Comparison of ENCODE assay signal across 18 cellular contexts in genomic region chr5:176642675-176643490, GRCh38. TPM values are rescaled to one million over a fixed set of nuclear protein-coding genes. Genes with fewer than 3 reads are reported as not detected.
DNase-seq lines count a peak whose midpoint lies in the region; ATAC-seq, FAIRE-seq and TF ChIP-seq lines count a peak whose summit lies in the region.
"Had no signal": no experiment of that assay in that cellular context is flagged by ENCODE, and none has a peak within 500 bp of the region (broad histone marks: within the 10 kb centered on the region; RNA-seq: fewer than 3 reads in every experiment).

No MANE protein-coding gene starts in this region.

- H3K27ac Mint-ChIP-seq in stimulated activated effector memory CD8-positive, alpha-beta T cell treated with anti-CD3 and anti-CD28 coated beads, Interleukin-12 subunit alpha, Interleukin-12 subunit beta, amount 100 ng/mL, for 72 hours = peak overlapping the region; percentile 80
- H3K27ac Mint-ChIP-seq: CD4-positive, alpha-beta memory T cell; IgD-negative memory B cell had no signal

- H3K79me2 ChIP-seq in K562 (ENCODE audit: control insufficient read depth, insufficient read depth, low read length) = peaks cover 6% of the 10 kb centered on the region

- POLR2A ChIA-PET in K562 (lab: Yijun Ruan, JAX) = interaction anchor here (0.6 to 0.7 kb wide), 2 partner anchors 70 to 190 kb away, joined by 3 read pairs; no protein-coding TSS in a partner anchor

- peaks cover 4% of the 10 kb centered on the region for H3K36me3 Mint-ChIP-seq in stimulated activated effector memory CD8-positive, alpha-beta T cell treated with anti-CD3 and anti-CD28 coated beads, Interleukin-12 subunit alpha, Interleukin-12 subunit beta, amount 100 ng/mL, for 72 hours

- 47% methylated on average over 8 of the region's 15 CpGs for WGBS in K562 (ENCODE audit: insufficient coverage, low coverage, missing lambda C conversion rate)

- TF ChIP-seq RAD21 in K562 (CRISPR knock-in tag; conservative IDR thresholded peaks at IDR 0.05 in 1 of 2, IDR thresholded peaks at IDR 0.05 in 1 of 2) = no peak

- H3K4me1 Mint-ChIP-seq in stimulated activated effector memory CD8-positive, alpha-beta T cell treated with anti-CD3 and anti-CD28 coated beads, Interleukin-12 subunit alpha, Interleukin-12 subunit beta, amount 100 ng/mL, for 72 hours = peaks cover 24% of the 10 kb centered on the region

- no peak overlapping the region for H3K4me2 ChIP-seq in K562 (ENCODE audit: insufficient read depth, low read length)
- H3K4me2 ChIP-seq: SK-N-SH had no signal

- no peak overlapping the region for H2AFZ ChIP-seq in K562 (ENCODE audit: low read depth, low read length)

- 0 out of 4 replicates have a peak overlapping the region, but pooled peaks of 1 of the 2 experiments have one; percentile 54 for H3K9ac ChIP-seq in K562 (ENCODE audit: insufficient read depth in 1 of 2, low read depth in 2 of 2, low read length in 2 of 2)
- H3K9ac ChIP-seq: SK-N-SH had no signal

- H3K36me3 ChIP-seq in K562 (ENCODE audit: control insufficient read depth, insufficient read depth, low read length) = no peaks in the 10 kb centered on the region
- H3K36me3 ChIP-seq: BE2C had no signal

- ATAC-seq in K562 (no peak), HG02798 (IDR thresholded peaks at IDR 0.05; ENCODE audit: poor library complexity, unreplicated experiment) (no peak)
- ATAC-seq in stimulated activated effector memory CD8-positive, alpha-beta T cell treated with anti-CD3 and anti-CD28 coated beads, Interleukin-12 subunit alpha, Interleukin-12 subunit beta, amount 100 ng/mL, for 72 hours = no peak
- ATAC-seq: PC-3 had no signal

- peaks cover 24 to 48% of the 10 kb centered on the region in 2 experiments; a peak in 4 of 5 replicates for H3K4me1 ChIP-seq in K562 (replicated peaks in 1 of 2; ENCODE audit: control insufficient read depth in 2 of 2, insufficient read depth in 2 of 2, low read length in 2 of 2)

- TF ChIP-seq CTCF in K562 (IDR thresholded peaks at IDR 0.05 in 2 of 3, conservative IDR thresholded peaks at IDR 0.05 in 1 of 3; ENCODE audit: insufficient read depth in 2 of 3, low read depth in 1 of 3, low read length in 3 of 3) = no peak

- DNase-seq in NCI-H82 (lab: John Stamatoyannopoulos, UW) (peak; percentile 16), NCI-H82 treated with DMSO at 0.1 percent for 48 hours (lab: John Stamatoyannopoulos, UW; ENCODE audit: unreplicated experiment) (no peak), K562 (ENCODE audit: extremely low read depth in 1 of 4, low spot score in 3 of 4) (peak in 3 of 4 experiments; percentile 48 to 51 (median 50)), RKO (ENCODE audit: low spot score) (no peak)
- no peak for DNase-seq in stimulated activated effector memory CD8-positive, alpha-beta T cell treated with anti-CD3 and anti-CD28 coated beads, Interleukin-12 subunit alpha, Interleukin-12 subunit beta, amount 100 ng/mL, for 72 hours (ENCODE audit: low spot score in 2 of 2)
- DNase-seq: 8988T; BE2C; CD4-positive, alpha-beta memory T cell; NCI-H2029; NCI-H2171; NCI-H446 treated with DMSO at 0.1 percent for 48 hours; PC-3; SK-N-SH had no signal

- H3K9me3 Mint-ChIP-seq in stimulated activated effector memory CD8-positive, alpha-beta T cell treated with anti-CD3 and anti-CD28 coated beads, Interleukin-12 subunit alpha, Interleukin-12 subunit beta, amount 100 ng/mL, for 72 hours = no peaks in the 10 kb centered on the region
- H3K9me3 Mint-ChIP-seq: CD4-positive, alpha-beta memory T cell; IgD-negative memory B cell had no signal

- peaks cover 7 to 12% of the 10 kb centered on the region in 2 experiments; a peak in 2 of 5 replicates for H3K27me3 ChIP-seq in K562 (ENCODE audit: control insufficient read depth in 2 of 2, insufficient read depth in 2 of 2, low read length in 2 of 2)
- H3K27me3 ChIP-seq: BE2C had no signal

- no peaks in the 10 kb centered on the region for H3K9me1 ChIP-seq in K562 (ENCODE audit: control insufficient read depth, insufficient read depth, low read length)

- CTCF ChIA-PET in K562 (lab: Yijun Ruan, JAX; ENCODE audit: low intra/inter-chr PET ratio) = no interaction called here

- H3K27ac ChIP-seq in K562 (ENCODE audit: extremely low read depth, low read depth, low read length) = no peak overlapping the region

- no TSS peak for BruUV-seq in K562 (replicated peaks; lab: Mats Ljungman, UMichigan)

- TF ChIP-seq POLR2A in K562 (conservative IDR thresholded peaks at IDR 0.05) = no peak

- no peak for TF ChIP-seq EP300 in K562 (IDR thresholded peaks at IDR 0.05; ENCODE audit: low read length)

- no peak overlapping the region for H3K4me3 Mint-ChIP-seq in stimulated activated effector memory CD8-positive, alpha-beta T cell treated with anti-CD3 and anti-CD28 coated beads, Interleukin-12 subunit alpha, Interleukin-12 subunit beta, amount 100 ng/mL, for 72 hours
- H3K4me3 Mint-ChIP-seq: CD4-positive, alpha-beta memory T cell; IgD-negative memory B cell had no signal

- H4K20me1 ChIP-seq in K562 (replicated peaks; ENCODE audit: control insufficient read depth, insufficient read depth, low read length) = peaks cover 4% of the 10 kb centered on the region; the same call in 1 of the 2 replicates

- no peak overlapping the region for H3K4me3 ChIP-seq in K562

- in situ Hi-C loops in K562 (cut with MboI) = no loop called here

- H3K9me3 ChIP-seq in K562 (replicated peaks; ENCODE audit: control insufficient read depth, insufficient read depth, low read depth, low read length) = no peaks in the 10 kb centered on the region
- H3K9me3 ChIP-seq: BE2C, SK-N-SH had no signal

- intact Hi-C loops in K562 (cut with micrococcal nuclease) = loop anchor here (10.0 kb wide), 1 partner anchor 68 kb away; no protein-coding TSS in a partner anchor

- no peak for FAIRE-seq in K562 (lab: Jason Lieb, UNC)
- FAIRE-seq: H54 had no signal

RNA-seq across cellular contexts. Expression of gene TSPAN17, which starts 4.4 kb away (rescaled TPM):
- total RNA-seq in K562 (2011; cell fraction: chromatin; rRNA removed; ENCODE audit: low replicate concordance) = 52.6 and 123 TPM in 2 replicates
- 102 and 110 TPM in 2 replicates for total RNA-seq in K562 (2011; cell fraction: nucleolus; rRNA removed)
- 84.3 and 103 TPM in 2 replicates for total RNA-seq in K562 (2011; cell fraction: nucleoplasm; rRNA removed)
- total RNA-seq in K562 (2014; rRNA removed) (31.6 and 43.8 TPM in 2 replicates), K562 (2014; rRNA removed; fragmentation: Illumina TruSeq; extraction: Trizol) (28.2 and 30.4 TPM in 2 replicates), K562 (2015; rRNA removed; fragmentation: Illumina TruSeq; extraction: Trizol) (33.5 and 34.5 TPM in 2 replicates), K562 (2021) (53.3 and 58.3 TPM in 2 replicates)
- polyA plus RNA-seq in K562 (2011; rRNA removed) (38.7 and 44.3 TPM in 2 replicates), K562 (2014; fragmentation: Illumina TruSeq; extraction: Trizol) (49.9 and 51.9 TPM in 2 replicates), K562 (2014; fragmentation: Nextera tagmentation; extraction: Ambion mirVana) (1 to 10 TPM in 1 of 2 experiments, under 1 TPM in 1; 0.73 to 2.9 TPM), K562 (2014; rRNA removed) (43.3 and 58.6 TPM in 2 replicates)
- 43.2 and 65.5 TPM in 2 replicates for polyA plus RNA-seq in K562 (2011; cell fraction: cytosol; rRNA removed)
- 114 and 153 TPM in 2 replicates for polyA plus RNA-seq in K562 (2011; cell fraction: nucleus; rRNA removed)
- 36.7 and 36.8 TPM in 2 replicates for polyA plus RNA-seq in K562 (2012)
- 24.3 and 45.7 TPM in 2 replicates for polyA minus RNA-seq in K562 (2011; rRNA and poly(A)+ RNA removed)
- 30.5 and 31.3 TPM in 2 replicates for polyA minus RNA-seq in K562 (2011; cell fraction: cytosol; rRNA and poly(A)+ RNA removed)
- polyA minus RNA-seq in K562 (2011; cell fraction: nucleus; rRNA and poly(A)+ RNA removed) = 18.9 and 21.5 TPM in 2 replicates

RNA-seq across cellular contexts. Expression of gene EIF4E1B, which starts 12.4 kb away (rescaled TPM):
- not detected in 2 replicates for total RNA-seq in K562 (2011; cell fraction: chromatin; rRNA removed; ENCODE audit: low replicate concordance)
- not detected in 2 replicates for total RNA-seq in K562 (2011; cell fraction: nucleolus; rRNA removed)
- total RNA-seq in K562 (2011; cell fraction: nucleoplasm; rRNA removed) = not detected in 2 replicates
- not detected in 2 replicates for total RNA-seq in K562 (2014; rRNA removed)
- not detected in 2 replicates for total RNA-seq in K562 (2014; rRNA removed; fragmentation: Illumina TruSeq; extraction: Trizol)
- not detected in 2 replicates for total RNA-seq in K562 (2015; rRNA removed; fragmentation: Illumina TruSeq; extraction: Trizol)
- total RNA-seq in K562 (2021) = not detected in 2 replicates
- 0.04 TPM in 1 of 2 replicates, not detected in the other for polyA plus RNA-seq in K562 (2011; rRNA removed)
- not detected in 2 replicates for polyA plus RNA-seq in K562 (2011; cell fraction: cytosol; rRNA removed)
- polyA plus RNA-seq in K562 (2011; cell fraction: nucleus; rRNA removed) = 0.20 TPM in 1 of 2 replicates, not detected in the other
- not detected in 2 replicates for polyA plus RNA-seq in K562 (2012)
- not detected in 2 replicates for polyA plus RNA-seq in K562 (2014; fragmentation: Illumina TruSeq; extraction: Trizol)
- not detected for polyA plus RNA-seq in K562 (2014; fragmentation: Nextera tagmentation; extraction: Ambion mirVana)
- not detected in 2 replicates for polyA plus RNA-seq in K562 (2014; rRNA removed)
- polyA minus RNA-seq in K562 (2011; rRNA and poly(A)+ RNA removed) = not detected in 2 replicates
- not detected in 2 replicates for polyA minus RNA-seq in K562 (2011; cell fraction: cytosol; rRNA and poly(A)+ RNA removed)
- polyA minus RNA-seq in K562 (2011; cell fraction: nucleus; rRNA and poly(A)+ RNA removed) = not detected in 2 replicates
- total RNA-seq: CD4-positive, alpha-beta memory T cell; HT1080; LHCN-M2; PC-3 had no signal
- polyA plus RNA-seq: CD4-positive, alpha-beta memory T cell; IgD-negative memory B cell; SK-N-SH had no signal

RNA-seq across cellular contexts. Expression of gene SNCB, which starts 12.5 kb away (rescaled TPM):
- not detected in 2 replicates for total RNA-seq in K562 (2011; cell fraction: chromatin; rRNA removed; ENCODE audit: low replicate concordance)
- total RNA-seq in K562 (2011; cell fraction: nucleolus; rRNA removed) = not detected in 2 replicates
- total RNA-seq in K562 (2011; cell fraction: nucleoplasm; rRNA removed) = not detected in 2 replicates
- total RNA-seq in K562 (2014; rRNA removed) (0.29 TPM in 1 of 2 replicates, not detected in the other), K562 (2014; rRNA removed; fragmentation: Illumina TruSeq; extraction: Trizol) (not detected in 2 replicates), K562 (2015; rRNA removed; fragmentation: Illumina TruSeq; extraction: Trizol) (not detected in 2 replicates), K562 (2021) (not detected in 2 replicates)
- polyA plus RNA-seq in K562 (2011; rRNA removed) (0.11 TPM in 1 of 2 replicates, not detected in the other), K562 (2014; fragmentation: Illumina TruSeq; extraction: Trizol) (not detected in 2 replicates), K562 (2014; fragmentation: Nextera tagmentation; extraction: Ambion mirVana) (not detected), K562 (2014; rRNA removed) (not detected in 2 replicates)
- polyA plus RNA-seq in K562 (2011; cell fraction: cytosol; rRNA removed) = 0.13 TPM in 1 of 2 replicates, not detected in the other
- 0.11 TPM in 2 replicates for polyA plus RNA-seq in K562 (2011; cell fraction: nucleus; rRNA removed)
- polyA plus RNA-seq in K562 (2012) = not detected in 2 replicates
- not detected in 2 replicates for polyA minus RNA-seq in K562 (2011; rRNA and poly(A)+ RNA removed)
- polyA minus RNA-seq in K562 (2011; cell fraction: cytosol; rRNA and poly(A)+ RNA removed) = not detected in 2 replicates
- not detected in 2 replicates for polyA minus RNA-seq in K562 (2011; cell fraction: nucleus; rRNA and poly(A)+ RNA removed)
- total RNA-seq: CD4-positive, alpha-beta memory T cell had no signal
- polyA plus RNA-seq: CD4-positive, alpha-beta memory T cell; IgD-negative memory B cell had no signal

RNA-seq across cellular contexts. Expression of gene GPRIN1, which starts 32.9 kb away (rescaled TPM):
- 4.6 and 13.9 TPM in 2 replicates for total RNA-seq in K562 (2011; cell fraction: chromatin; rRNA removed; ENCODE audit: low replicate concordance)
- total RNA-seq in K562 (2011; cell fraction: nucleolus; rRNA removed) = 5.5 and 8.2 TPM in 2 replicates
- 3.7 and 4.8 TPM in 2 replicates for total RNA-seq in K562 (2011; cell fraction: nucleoplasm; rRNA removed)
- total RNA-seq in K562 (2014; rRNA removed) = 8.8 and 10.4 TPM in 2 replicates
- 3.9 and 4.6 TPM in 2 replicates for total RNA-seq in K562 (2014; rRNA removed; fragmentation: Illumina TruSeq; extraction: Trizol)
- 4.4 and 4.7 TPM in 2 replicates for total RNA-seq in K562 (2015; rRNA removed; fragmentation: Illumina TruSeq; extraction: Trizol)
- total RNA-seq in K562 (2021) = 10.7 and 11.6 TPM in 2 replicates
- polyA plus RNA-seq in K562 (2011; rRNA removed) = 3.3 and 4.0 TPM in 2 replicates
- 1.5 and 6.8 TPM in 2 replicates for polyA plus RNA-seq in K562 (2011; cell fraction: cytosol; rRNA removed)
- polyA plus RNA-seq in K562 (2011; cell fraction: nucleus; rRNA removed) = 1.5 and 3.7 TPM in 2 replicates
- polyA plus RNA-seq in K562 (2012) = 3.5 and 4.6 TPM in 2 replicates
- polyA plus RNA-seq in K562 (2014; fragmentation: Illumina TruSeq; extraction: Trizol) = 4.8 and 6.3 TPM in 2 replicates
- under 1 TPM; 0.15 to 0.22 TPM for polyA plus RNA-seq in K562 (2014; fragmentation: Nextera tagmentation; extraction: Ambion mirVana)
- 5.1 and 5.8 TPM in 2 replicates for polyA plus RNA-seq in K562 (2014; rRNA removed)
- polyA minus RNA-seq in K562 (2011; rRNA and poly(A)+ RNA removed) = 3.8 and 5.3 TPM in 2 replicates
- polyA minus RNA-seq in K562 (2011; cell fraction: cytosol; rRNA and poly(A)+ RNA removed) = 6.5 and 7.2 TPM in 2 replicates
- 2.0 and 2.7 TPM in 2 replicates for polyA minus RNA-seq in K562 (2011; cell fraction: nucleus; rRNA and poly(A)+ RNA removed)

Comparison
In these comparisons a context has a peak if more than half of its experiments do, and no peak if none do; other contexts are left out.
1. DNase-seq: peak in NCI-H82 (single experiment) and K562 (3 of 4); none in NCI-H82 treated with DMSO at 0.1 percent for 48 hours (single experiment), stimulated activated effector memory CD8-positive, alpha-beta T cell treated with anti-CD3 and anti-CD28 coated beads, Interleukin-12 subunit alpha, Interleukin-12 subunit beta, amount 100 ng/mL, for 72 hours (0 of 2) and RKO (single experiment).